In the genomic region with DNA sequence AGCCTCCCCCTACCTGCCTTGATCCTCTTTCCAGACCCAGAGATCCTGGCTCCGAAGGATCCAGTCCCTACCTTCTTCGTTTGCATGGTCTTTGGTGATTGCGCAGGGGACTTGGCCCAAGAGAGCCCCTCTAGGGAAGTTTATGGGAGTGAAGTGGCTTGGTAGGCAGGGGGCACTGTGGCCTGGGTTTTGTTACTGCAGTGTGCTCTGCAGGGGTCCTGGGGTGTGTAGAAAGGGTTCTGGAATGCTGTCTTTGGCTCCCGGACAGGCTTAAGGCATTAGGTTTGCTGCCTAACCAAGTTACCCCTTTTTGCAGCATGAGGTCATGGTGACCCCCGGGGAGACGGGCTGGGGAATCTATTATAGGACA, we compare ENCODE assay signal across 9 cellular contexts. TPM values are rescaled to one million over a fixed set of nuclear protein-coding genes. Genes with fewer than 3 reads are reported as not detected.
A peak's percentile ranks its signal among the peaks of the same experiment; 100 is the strongest.
DNase-seq lines count a peak whose midpoint lies in the region; ATAC-seq and TF ChIP-seq lines count a peak whose summit lies in the region.
"Had no signal": no experiment of that assay in that cellular context is flagged by ENCODE, and none has a peak within 500 bp of the region (broad histone marks: within the 10 kb centered on the region; RNA-seq: fewer than 3 reads in every experiment).

No MANE protein-coding gene starts in this region.

- TF ChIP-seq CTCF in A673 (conservative IDR thresholded peaks at IDR 0.05; ENCODE audit: low read depth, low read length) (peak; percentile 66), H9 (conservative IDR thresholded peaks at IDR 0.05) (peak; percentile 67), omental fat pad (IDR thresholded peaks at IDR 0.05) (no peak)

- BruUV-seq in A673 (replicated peaks; lab: Mats Ljungman, UMichigan): no TSS peak

- H3K36me3 Mint-ChIP-seq in H9 (ENCODE audit: insufficient read depth in 1 of 3, low read depth in 3 of 3): peaks cover 20 to 44% (median 35%) of the 10 kb centered on the region in 3 experiments

- no peak overlapping the region for H4K91ac ChIP-seq in H9 (ENCODE audit: insufficient read length, low read depth, low read length)

- no peak overlapping the region for H3T11ph ChIP-seq in H9 (ENCODE audit: low read length)

- peaks cover 16% of the 10 kb centered on the region for H3K23me2 ChIP-seq in H9 (ENCODE audit: insufficient read length, low read depth, low read length, poor library complexity, severe bottlenecking)

- H2AFZ ChIP-seq in H9 (ENCODE audit: low read length): no peak overlapping the region

- H3K56ac ChIP-seq in H9 (ENCODE audit: insufficient read length, low read depth, low read length): no peak overlapping the region

- peaks cover 2% of the 10 kb centered on the region; the same call in 1 of the 2 replicates for H3K79me2 ChIP-seq in H9 (ENCODE audit: insufficient read depth, low read length)

- peak overlapping the region in 2 of 3 experiments; percentile 75 to 93; a peak in 2 of 7 replicates for H3K27ac Mint-ChIP-seq in H9

- POLR2A ChIA-PET in A673 (lab: Charles Lee; ENCODE audit: low non-redundant PET): no interaction called here

- no peak overlapping the region; the same call in 1 of the 2 replicates for H3K14ac ChIP-seq in H9 (ENCODE audit: insufficient read depth, low read length)

- H3K4ac ChIP-seq in H9 (ENCODE audit: low read depth, low read length): no peak overlapping the region

- no peak overlapping the region for H2BK15ac ChIP-seq in H9 (ENCODE audit: low read depth, low read length)

- H3K18ac ChIP-seq in H9 (ENCODE audit: insufficient read length, low read depth, low read length): no peak overlapping the region

- H2BK20ac ChIP-seq in H9 (ENCODE audit: low read depth, low read length, poor library complexity, severe bottlenecking): no peak overlapping the region

- no peak overlapping the region for H4K5ac ChIP-seq in H9 (ENCODE audit: insufficient read length, low read depth, low read length)

- intact Hi-C loops in A673 (cut with micrococcal nuclease; ENCODE audit: unreplicated experiment): no loop called here

- H3K27me3 Mint-ChIP-seq in H9 (ENCODE audit: low read depth): peaks cover 2% of the 10 kb centered on the region

- H3K27ac ChIP-seq in A673 (ENCODE audit: low read depth, low read length, poor library complexity, severe bottlenecking): peak overlapping the region; percentile 53
- no peak overlapping the region for H3K27ac ChIP-seq in H9 (ENCODE audit: insufficient read length, low read depth, low read length)

- H3K27me3 ChIP-seq in A673 (replicated peaks; ENCODE audit: insufficient read depth, low read depth, low read length, poor library complexity) (no peaks in the 10 kb centered on the region), H9 (ENCODE audit: insufficient read depth, low read length) (no peaks in the 10 kb centered on the region), mononuclear cell (ENCODE audit: insufficient read depth, low read length) (peaks cover 5% of the 10 kb centered on the region)

- peaks cover 35% of the 10 kb centered on the region for H3K4me1 ChIP-seq in A673 (ENCODE audit: insufficient read depth, low read length, poor library complexity, severe bottlenecking)
- peaks cover 12% of the 10 kb centered on the region; the same call in 1 of the 2 replicates for H3K4me1 ChIP-seq in H9 (ENCODE audit: insufficient read depth, low read length)
- H3K4me1 ChIP-seq in mononuclear cell (ENCODE audit: insufficient read depth, low read length): peaks cover 73% of the 10 kb centered on the region

- no peak overlapping the region for H4K8ac ChIP-seq in H9 (replicated peaks; ENCODE audit: insufficient read length, low read depth, low read length)

- peak overlapping the region; percentile 88 for H3K4me2 ChIP-seq in H9 (ENCODE audit: insufficient read depth, insufficient read length, low read length)

- no peak overlapping the region for H3K9ac ChIP-seq in H9 (ENCODE audit: extremely low read depth, insufficient read length, low read length)

- no peak overlapping the region for H2BK120ac ChIP-seq in H9 (ENCODE audit: low read depth, low read length, poor library complexity, severe bottlenecking)

- no peak for ATAC-seq in omental fat pad (ENCODE audit: low FRiP score)
- ATAC-seq in GM21447 (IDR thresholded peaks at IDR 0.05; ENCODE audit: unreplicated experiment): no peak

- H3K36me3 ChIP-seq in A673 (ENCODE audit: insufficient read depth, low read length, poor library complexity, severe bottlenecking): peaks cover 29% of the 10 kb centered on the region

- peak overlapping the region; percentile 71 to 81 for H3K4me3 Mint-ChIP-seq in H9

- H4K20me1 ChIP-seq in H9 (ENCODE audit: control insufficient read depth, insufficient read depth, insufficient read length): no peaks in the 10 kb centered on the region

- DNase-seq in A673 (ENCODE audit: low spot score): peak; percentile 82
- DNase-seq in H9: peak; percentile 73
- peak; percentile 56 for DNase-seq in brain pericyte (ENCODE audit: low read depth, low spot score)
- no peak for DNase-seq in amniotic stem cell (lab: John Stamatoyannopoulos, UW)
- DNase-seq in omental fat pad (ENCODE audit: low spot score): no peak
- DNase-seq in GF-D8 (lab: John Stamatoyannopoulos, UW): no peak

- no peak overlapping the region for H2BK5ac ChIP-seq in H9 (ENCODE audit: insufficient read length, low read length)

- no peaks in the 10 kb centered on the region for H3K79me1 ChIP-seq in H9 (ENCODE audit: insufficient read depth, low read depth, low read length, poor library complexity, severe bottlenecking)

- H3K9me3 Mint-ChIP-seq in H9: no peaks in the 10 kb centered on the region

- H3K23ac ChIP-seq in H9 (ENCODE audit: insufficient read length, low read depth, low read length): no peak overlapping the region

- peaks cover 31 to 39% of the 10 kb centered on the region in 2 experiments for H3K4me1 Mint-ChIP-seq in H9

- H3K9me3 ChIP-seq in A673 (ENCODE audit: low read depth, low read length, poor library complexity, severe bottlenecking): no peaks in the 10 kb centered on the region
- H3K9me3 ChIP-seq in H9 (ENCODE audit: control insufficient read depth, low read depth, low read length): no peaks in the 10 kb centered on the region
- no peaks in the 10 kb centered on the region for H3K9me3 ChIP-seq in mononuclear cell (ENCODE audit: low read depth, low read length)
- H3K9me3 ChIP-seq: mucosa of descending colon had no signal

- H2AK5ac ChIP-seq in H9 (ENCODE audit: insufficient read length, low read length): no peak overlapping the region

- H3K4me3 ChIP-seq in A673 (ENCODE audit: low read depth, low read length, poor library complexity, severe bottlenecking) (peak overlapping the region; percentile 56), mononuclear cell (ENCODE audit: low read length) (peak overlapping the region; percentile 24)
- H3K4me3 ChIP-seq: mucosa of descending colon had no signal

- CTCF ChIA-PET in A673 (lab: Charles Lee): no interaction called here

- no CpG with 5 or more reads among the region's 6 CpGs for WGBS in H9 (ENCODE audit: extremely low coverage, insufficient read length, low lambda C conversion rate)

- no peak overlapping the region for H2BK12ac ChIP-seq in H9 (ENCODE audit: insufficient read length, low read depth, low read length)

RNA-seq across cellular contexts. Expression of gene ATP8B2, which starts 3.8 kb away (rescaled TPM):
- total RNA-seq in A673 (2021) (29.1 and 32.4 TPM in 2 replicates), H9 (2021) (37.6 and 38.7 TPM in 2 replicates), mononuclear cell (59.8 TPM), omental fat pad (10 to 100 TPM; 41.6 to 78.3 (median 51.0) TPM)

RNA-seq across cellular contexts. Expression of gene AQP10, which starts 8.2 kb away (rescaled TPM):
- total RNA-seq in A673 (2021): not detected in 2 replicates
- not detected in 2 replicates for total RNA-seq in H9 (2021)
- 4.1 TPM for total RNA-seq in mononuclear cell
- under 1 TPM in 2 of 4 donors, not detected in 2; 0.25 to 0.37 TPM for total RNA-seq in omental fat pad
- total RNA-seq: mucosa of descending colon had no signal

RNA-seq across cellular contexts. Expression of gene HAX1, which starts 56.7 kb away (rescaled TPM):
- total RNA-seq in A673 (2021): 129 and 134 TPM in 2 replicates
- total RNA-seq in H9 (2021): 79.8 and 80.4 TPM in 2 replicates
- total RNA-seq in mononuclear cell: 36.5 TPM
- 100 to 1,000 TPM in 3 of 4 donors, 10 to 100 TPM in 1; 64.4 to 114 (median 103) TPM for total RNA-seq in omental fat pad

Comparison
In these comparisons a context has a peak if more than half of its experiments do, and no peak if none do; other contexts are left out.
1. DNase-seq: peak in A673 (single experiment), H9 (single experiment) and brain pericyte (single experiment); none in amniotic stem cell (single experiment), omental fat pad (single experiment) and GF-D8 (single experiment).
2. CTCF ChIP-seq: peak in A673 (single experiment) and H9 (single experiment); none in omental fat pad (0 of 3).